Comparison of ENCODE assay signal across 10 cellular contexts in the genomic region with DNA sequence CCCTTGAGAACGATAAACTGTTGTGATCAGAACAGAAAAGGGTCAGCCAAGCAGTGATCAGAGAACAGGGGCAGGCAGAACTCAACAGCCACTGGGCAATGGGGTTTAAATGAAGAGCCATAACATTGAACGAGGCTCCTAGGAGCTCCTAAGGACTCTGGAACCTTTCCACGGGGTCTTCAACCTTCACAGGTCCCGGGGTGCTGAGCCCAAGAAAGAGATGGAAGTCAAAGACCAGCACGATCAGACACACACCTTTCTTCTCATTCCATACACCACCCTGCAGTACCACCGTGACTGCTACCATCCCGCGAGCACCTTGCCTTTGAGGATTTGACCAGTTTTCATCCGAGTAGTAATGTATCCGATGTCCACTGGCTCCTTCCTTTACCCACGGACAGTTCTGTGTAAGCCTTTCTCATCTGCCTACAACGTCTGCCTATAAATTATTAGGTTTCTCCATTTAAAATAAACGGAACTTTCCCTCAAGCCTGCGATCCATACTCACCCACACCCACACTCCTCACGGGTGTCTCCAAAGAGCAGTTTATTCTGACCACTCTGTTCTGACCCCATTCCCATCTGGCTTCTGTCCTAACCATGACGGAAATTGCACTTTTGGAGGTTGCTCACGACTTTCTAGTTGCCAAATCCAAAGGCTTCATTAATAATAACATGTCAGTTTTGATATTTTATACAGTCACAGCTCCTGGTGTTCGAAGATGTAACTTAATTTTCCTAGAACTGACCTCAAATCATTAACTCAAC. TPM values are rescaled to one million over a fixed set of nuclear protein-coding genes. Genes with fewer than 3 reads are reported as not detected.
A peak's percentile ranks its signal among the peaks of the same experiment; 100 is the strongest.
DNase-seq lines count a peak whose midpoint lies in the region; ATAC-seq and TF ChIP-seq lines count a peak whose summit lies in the region.
"Had no signal": no experiment of that assay in that cellular context is flagged by ENCODE, and none has a peak within 500 bp of the region (broad histone marks: within the 10 kb centered on the region; RNA-seq: fewer than 3 reads in every experiment).

No MANE protein-coding gene starts in this region.

- DNase-seq in CD8-positive, alpha-beta T cell: no peak
- DNase-seq in fibroblast of mammary gland (ENCODE audit: low read depth) (peak; percentile 47), osteoblast (ENCODE audit: insufficient read length, low spot score, missing footprints) (no peak), H4 (ENCODE audit: low spot score) (no peak)

- H3K27me3 Mint-ChIP-seq in CD8-positive, alpha-beta T cell (ENCODE audit: low read depth): peaks cover 20% of the 10 kb centered on the region

- no peaks in the 10 kb centered on the region for H3K9me3 Mint-ChIP-seq in CD8-positive, alpha-beta T cell
- H3K9me3 Mint-ChIP-seq: T-helper 1 cell treated with Interleukin-12 subunit alpha and Interleukin-12 subunit beta and Interleukin-4 antibody, amounts not matched to agents 30 μg/mL and 1 μg/mL, for 36 hours had no signal

- peak overlapping the region; percentile 91 for H3K4me3 Mint-ChIP-seq in CD8-positive, alpha-beta T cell

- peaks cover 8% of the 10 kb centered on the region for H3K4me1 Mint-ChIP-seq in CD8-positive, alpha-beta T cell (ENCODE audit: low read depth)

- no peaks in the 10 kb centered on the region for H3K9me3 ChIP-seq in CD8-positive, alpha-beta T cell (ENCODE audit: low read length)
- H3K9me3 ChIP-seq in OCI-LY3 (ENCODE audit: insufficient read depth, low read length): no peaks in the 10 kb centered on the region
- H3K9me3 ChIP-seq in osteoblast (ENCODE audit: low read depth, low read length): no peaks in the 10 kb centered on the region

- peak overlapping the region; percentile 58 for H3K9ac ChIP-seq in OCI-LY3 (ENCODE audit: low read length)

- no peak overlapping the region for H3K27ac Mint-ChIP-seq in CD8-positive, alpha-beta T cell

- H3K4me2 ChIP-seq in OCI-LY3 (ENCODE audit: low read length): peak overlapping the region; percentile 85
- peak overlapping the region; percentile 81 for H3K4me2 ChIP-seq in osteoblast (ENCODE audit: insufficient read depth, low read length)

- H2AFZ ChIP-seq in OCI-LY3 (ENCODE audit: low read depth, low read length) (peak overlapping the region; percentile 97), osteoblast (ENCODE audit: low read length) (peak overlapping the region; percentile 74)

- CTCF ChIA-PET in CD8-positive, alpha-beta T cell (lab: Charles Lee): interaction anchor here (0.8 to 5.2 kb wide), 5 partner anchors 8 to 450 kb away, joined by 3 to 42 read pairs (median 6); no protein-coding TSS in a partner anchor

- no peaks in the 10 kb centered on the region for H3K36me3 Mint-ChIP-seq in CD8-positive, alpha-beta T cell

- TF ChIP-seq CTCF in CD8-positive, alpha-beta T cell (IDR thresholded peaks at IDR 0.05): no peak
- TF ChIP-seq CTCF in OCI-LY3 (IDR thresholded peaks at IDR 0.05; ENCODE audit: low read depth, low read length) (no peak), fibroblast of mammary gland (conservative IDR thresholded peaks at IDR 0.05; ENCODE audit: control insufficient read depth, insufficient read depth, low read depth, low read length) (no peak), osteoblast (IDR thresholded peaks at IDR 0.05; ENCODE audit: extremely low read depth, low read depth, low read length) (no peak)

- H3K27ac ChIP-seq in CD8-positive, alpha-beta T cell (ENCODE audit: low read depth, low read length): no peak overlapping the region
- H3K27ac ChIP-seq in OCI-LY3 (ENCODE audit: low read length) (no peak overlapping the region), osteoblast (ENCODE audit: low read depth, low read length) (no peak overlapping the region)
- H3K27ac ChIP-seq: brain microvascular endothelial cell had no signal

- intact Hi-C loops in CD8-positive, alpha-beta T cell (cut with DNase I, micrococcal nuclease): loop anchor here in 1 of 2 experiments (1.0 to 5.0 kb wide), 3 partner anchors 167 to 740 kb away; no protein-coding TSS in a partner anchor

- no peak overlapping the region for H3K4me3 ChIP-seq in CD8-positive, alpha-beta T cell (ENCODE audit: low read depth, low read length)
- peak overlapping the region; percentile 80 for H3K4me3 ChIP-seq in OCI-LY3 (ENCODE audit: low read length)
- H3K4me3 ChIP-seq in fibroblast of mammary gland (ENCODE audit: control insufficient read depth, low read depth, low read length): no peak overlapping the region
- peak overlapping the region; percentile 67 for H3K4me3 ChIP-seq in osteoblast (ENCODE audit: insufficient read depth, low read length)

- H3K27me3 ChIP-seq in CD8-positive, alpha-beta T cell (ENCODE audit: insufficient read depth, low read length): no peaks in the 10 kb centered on the region
- H3K27me3 ChIP-seq in OCI-LY3 (ENCODE audit: low read depth, low read length) (peaks cover 16% of the 10 kb centered on the region), osteoblast (ENCODE audit: insufficient read depth, low read length) (peaks cover 11% of the 10 kb centered on the region)

- H3K36me3 ChIP-seq in CD8-positive, alpha-beta T cell (ENCODE audit: insufficient read depth, low read length): no peaks in the 10 kb centered on the region
- H3K36me3 ChIP-seq in OCI-LY3 (replicated peaks; ENCODE audit: low read depth, low read length): no peaks in the 10 kb centered on the region
- no peaks in the 10 kb centered on the region for H3K36me3 ChIP-seq in osteoblast (ENCODE audit: insufficient read depth, low read length)
- H3K36me3 ChIP-seq: brain microvascular endothelial cell had no signal

- no peak for ATAC-seq in CD8-positive, alpha-beta T cell
- ATAC-seq in HG02588 (IDR thresholded peaks at IDR 0.05; ENCODE audit: unreplicated experiment): no peak
- ATAC-seq in HG03095 (IDR thresholded peaks at IDR 0.05; ENCODE audit: unreplicated experiment): no peak
- no peak for ATAC-seq in GM21825 (IDR thresholded peaks at IDR 0.05; ENCODE audit: unreplicated experiment)

- H3K4me1 ChIP-seq in CD8-positive, alpha-beta T cell (ENCODE audit: insufficient read depth, low read length): no peaks in the 10 kb centered on the region
- H3K4me1 ChIP-seq in OCI-LY3 (ENCODE audit: low read length) (peaks cover 4% of the 10 kb centered on the region; the same call in 1 of the 2 replicates), osteoblast (ENCODE audit: insufficient read depth, low read length) (peaks cover 10% of the 10 kb centered on the region)

- H4K20me1 ChIP-seq in OCI-LY3 (ENCODE audit: insufficient read depth, low read length) (no peaks in the 10 kb centered on the region), osteoblast (ENCODE audit: insufficient read depth, low read length) (no peaks in the 10 kb centered on the region)

- POLR2A ChIA-PET in CD8-positive, alpha-beta T cell (lab: Charles Lee): interaction anchor here (1.4 kb wide), 1 partner anchor 451 kb away, joined by 5 read pairs; no protein-coding TSS in a partner anchor

- H3K79me2 ChIP-seq in OCI-LY3 (ENCODE audit: low read length) (no peaks in the 10 kb centered on the region), osteoblast (ENCODE audit: insufficient read depth, low read length) (no peaks in the 10 kb centered on the region)

RNA-seq across cellular contexts. Expression of a gene that starts 16.8 kb away (rescaled TPM):
- 1 to 10 TPM; 1.8 to 2.9 TPM for total RNA-seq in CD8-positive, alpha-beta T cell
- total RNA-seq in osteoblast: 5.1 and 7.4 TPM in 2 replicates
- total RNA-seq in H4 (2014; rRNA removed; shearing (Covaris generic)): 3.3 and 4.0 TPM in 2 replicates

Comparison
In these comparisons a context has a peak if more than half of its experiments do, and no peak if none do; other contexts are left out.
1. H3K4me3 ChIP-seq: peak in OCI-LY3 (single experiment) and osteoblast (single experiment); none in CD8-positive, alpha-beta T cell (single experiment) and fibroblast of mammary gland (single experiment).